In genomic region chr3:150761831-150762661, GRCh38 we compare ENCODE assay signal across 8 cellular contexts. TPM values are rescaled to one million over a fixed set of nuclear protein-coding genes. Genes with fewer than 3 reads are reported as not detected.
DNase-seq lines count a peak whose midpoint lies in the region; ATAC-seq and TF ChIP-seq lines count a peak whose summit lies in the region.

No MANE protein-coding gene starts in this region.

- peak; percentile 0 for ATAC-seq in GM21528 (IDR thresholded peaks at IDR 0.05; ENCODE audit: low FRiP score, unreplicated experiment)
- ATAC-seq in activated T-helper 17 cell treated with anti-CD3 and anti-CD28 coated beads, Interleukin-2, amount 50 U/mL, for 72 hours (replicated peaks) = no peak
- ATAC-seq in naive B cell (ENCODE audit: low read depth in 2 of 2) = no peak

- H3K4me1 Mint-ChIP-seq in activated T-helper 17 cell treated with anti-CD3 and anti-CD28 coated beads, Interleukin-2, amount 50 U/mL, for 72 hours = peaks cover 47% of the 10 kb centered on the region
- H3K4me1 Mint-ChIP-seq in naive B cell = peaks cover 40 to 73% (median 54%) of the 10 kb centered on the region in 3 donors
- H3K4me1 Mint-ChIP-seq in type B pancreatic cell (ENCODE audit: unreplicated experiment) = peaks cover 42% of the 10 kb centered on the region

- H3K27ac Mint-ChIP-seq in activated T-helper 17 cell treated with anti-CD3 and anti-CD28 coated beads, Interleukin-2, amount 50 U/mL, for 72 hours = peak overlapping the region; percentile 97
- H3K27ac Mint-ChIP-seq in naive B cell (peak overlapping the region; percentile 97 to 99 (median 98)), type B pancreatic cell (peak overlapping the region; percentile 90)

- H3K4me3 ChIP-seq in fibroblast of mammary gland (ENCODE audit: control insufficient read depth, low read depth, low read length) = peak overlapping the region; percentile 82

- H3K4me3 Mint-ChIP-seq in activated T-helper 17 cell treated with anti-CD3 and anti-CD28 coated beads, Interleukin-2, amount 50 U/mL, for 72 hours = peak overlapping the region; percentile 98
- peak overlapping the region; percentile 87 to 97 (median 96) for H3K4me3 Mint-ChIP-seq in naive B cell
- peak overlapping the region; percentile 95 for H3K4me3 Mint-ChIP-seq in type B pancreatic cell

- peaks cover 87% of the 10 kb centered on the region for H3K36me3 Mint-ChIP-seq in activated T-helper 17 cell treated with anti-CD3 and anti-CD28 coated beads, Interleukin-2, amount 50 U/mL, for 72 hours (ENCODE audit: low read depth)
- peaks cover 0 to 6% of the 10 kb centered on the region in 2 donors for H3K36me3 Mint-ChIP-seq in naive B cell
- H3K36me3 Mint-ChIP-seq in type B pancreatic cell = peaks cover 11% of the 10 kb centered on the region

- H3K9me3 Mint-ChIP-seq in activated T-helper 17 cell treated with anti-CD3 and anti-CD28 coated beads, Interleukin-2, amount 50 U/mL, for 72 hours = no peaks in the 10 kb centered on the region
- H3K9me3 Mint-ChIP-seq in naive B cell = peaks cover 0 to 2% (median 0%) of the 10 kb centered on the region in 7 donors
- H3K9me3 Mint-ChIP-seq in type B pancreatic cell = peaks cover 3% of the 10 kb centered on the region

- no peak for TF ChIP-seq CTCF in fibroblast of mammary gland (conservative IDR thresholded peaks at IDR 0.05; ENCODE audit: control insufficient read depth, insufficient read depth, low read depth, low read length)
- TF ChIP-seq CTCF in type B pancreatic cell (conservative IDR thresholded peaks at IDR 0.05) = no peak

- no peaks in the 10 kb centered on the region for H3K27me3 Mint-ChIP-seq in activated T-helper 17 cell treated with anti-CD3 and anti-CD28 coated beads, Interleukin-2, amount 50 U/mL, for 72 hours
- no peaks in the 10 kb centered on the region for H3K27me3 Mint-ChIP-seq in naive B cell
- H3K27me3 Mint-ChIP-seq in type B pancreatic cell = peaks cover 8% of the 10 kb centered on the region

- DNase-seq in 8988T (peak; percentile 38), NCI-H526 (lab: John Stamatoyannopoulos, UW) (peak; percentile 52 to 77), fibroblast of mammary gland (ENCODE audit: low read depth) (peak; percentile 67), naive B cell (no peak), type B pancreatic cell (ENCODE audit: extremely low spot score, unreplicated experiment) (no peak), germinal center (ENCODE audit: low spot score) (no peak)

RNA-seq across cellular contexts. Expression of gene SIAH2, which starts 0.9 kb away (rescaled TPM):
- 10 to 100 TPM; 42.8 to 92.4 TPM for total RNA-seq in activated T-helper 17 cell treated with anti-CD3 and anti-CD28 coated beads, Interleukin-2, amount 50 U/mL, for 72 hours
- polyA plus RNA-seq in naive B cell (ENCODE audit: low read depth in 6 of 6) = 100 to 1,000 TPM in 2 of 6 donors, 10 to 100 TPM in 4; 49.7 to 121 (median 78.9) TPM
- 18.2 and 26.6 TPM in 2 replicates for total RNA-seq in type B pancreatic cell (ENCODE audit: low replicate concordance)

RNA-seq across cellular contexts. Expression of gene ERICH6, which starts 58.3 kb away (rescaled TPM):
- under 1 TPM in 1 of 2 donors, not detected in 1; 0.21 TPM for total RNA-seq in activated T-helper 17 cell treated with anti-CD3 and anti-CD28 coated beads, Interleukin-2, amount 50 U/mL, for 72 hours
- under 1 TPM in 2 of 6 donors, not detected in 4; 0.58 to 0.88 TPM for polyA plus RNA-seq in naive B cell (ENCODE audit: low read depth in 6 of 6)
- total RNA-seq in type B pancreatic cell (ENCODE audit: low replicate concordance) = not detected in 2 replicates

Comparison
In these comparisons a context has a peak if more than half of its experiments do, and no peak if none do; other contexts are left out.
1. DNase-seq: peak in 8988T (single experiment), NCI-H526 (2 of 2) and fibroblast of mammary gland (single experiment); none in naive B cell (single experiment), type B pancreatic cell (single experiment) and germinal center (single experiment).
2. Peak in every context shown above with its lines, with median percentiles within 50 percentile points of each other: H3K27ac Mint-ChIP-seq and H3K4me3 Mint-ChIP-seq.